In genomic region chr14:104694991-104695659, GRCh38 we compare ENCODE assay signal across 8 cellular contexts. TPM values are rescaled to one million over a fixed set of nuclear protein-coding genes. Genes with fewer than 3 reads are reported as not detected.
DNase-seq lines count a peak whose midpoint lies in the region; ATAC-seq, FAIRE-seq and TF ChIP-seq lines count a peak whose summit lies in the region.

No MANE protein-coding gene starts in this region.

- peaks cover 45% of the 10 kb centered on the region for H3K4me1 Mint-ChIP-seq in activated naive CD4-positive, alpha-beta T cell treated with anti-CD3 and anti-CD28 coated beads for 36 hours (ENCODE audit: low read depth)

- peaks cover 1% of the 10 kb centered on the region for H3K36me3 Mint-ChIP-seq in activated naive CD4-positive, alpha-beta T cell treated with anti-CD3 and anti-CD28 coated beads for 36 hours (ENCODE audit: low read depth)

- H3K9me3 Mint-ChIP-seq in activated naive CD4-positive, alpha-beta T cell treated with anti-CD3 and anti-CD28 coated beads for 36 hours = no peaks in the 10 kb centered on the region

- peak overlapping the region; percentile 81 for H3K27ac Mint-ChIP-seq in activated naive CD4-positive, alpha-beta T cell treated with anti-CD3 and anti-CD28 coated beads for 36 hours

- ATAC-seq in GM21737 (IDR thresholded peaks at IDR 0.05; ENCODE audit: unreplicated experiment) = no peak

- H3K27me3 Mint-ChIP-seq in activated naive CD4-positive, alpha-beta T cell treated with anti-CD3 and anti-CD28 coated beads for 36 hours (ENCODE audit: low read depth) = no peaks in the 10 kb centered on the region

- CTCF ChIA-PET in activated naive CD4-positive, alpha-beta T cell treated with anti-CD3 and anti-CD28 coated beads for 36 hours (lab: Charles Lee) = interaction anchor here (1.7 kb wide), 1 partner anchor 14 kb away, joined by 5 read pairs; no protein-coding TSS in a partner anchor

- H3K4me3 Mint-ChIP-seq in activated naive CD4-positive, alpha-beta T cell treated with anti-CD3 and anti-CD28 coated beads for 36 hours = peak overlapping the region; percentile 3

- DNase-seq in A172 (ENCODE audit: low spot score) = peak; percentile 94
- peak; percentile 32 for DNase-seq in NCI-H1105 treated with DMSO at 0.1 percent for 48 hours (lab: John Stamatoyannopoulos, UW)
- peak; percentile 62 for DNase-seq in activated naive CD4-positive, alpha-beta T cell treated with anti-CD3 and anti-CD28 coated beads for 36 hours
- peak; percentile 48 for DNase-seq in left kidney (ENCODE audit: low read depth, low spot score)
- no peak for DNase-seq in GM19239 (ENCODE audit: insufficient read length, low spot score)
- no peak for DNase-seq in GM10266 (ENCODE audit: extremely low spot score)
- no peak for DNase-seq in NCI-H526 (lab: John Stamatoyannopoulos, UW)

- TF ChIP-seq CTCF in GM10266 (IDR thresholded peaks at IDR 0.05; ENCODE audit: control insufficient read depth, insufficient read depth, low read depth, missing control alignments) = no peak

- intact Hi-C loops in activated naive CD4-positive, alpha-beta T cell treated with anti-CD3 and anti-CD28 coated beads for 36 hours (cut with micrococcal nuclease) = no loop called here

- no peak for FAIRE-seq in GM19239 (lab: Jason Lieb, UNC)

RNA-seq across cellular contexts. Expression of gene INF2, which starts 5.7 kb away (rescaled TPM):
- 93.1 and 98.0 TPM in 2 replicates for total RNA-seq in A172 (2014; rRNA removed; shearing (Covaris generic))
- total RNA-seq in activated naive CD4-positive, alpha-beta T cell treated with anti-CD3 and anti-CD28 coated beads for 36 hours = 10 to 100 TPM; 50.7 to 50.9 TPM

RNA-seq across cellular contexts. Expression of gene ADSS1, which starts 28.9 kb away (rescaled TPM):
- 3.4 and 3.7 TPM in 2 replicates for total RNA-seq in A172 (2014; rRNA removed; shearing (Covaris generic))
- 1 to 10 TPM; 5.1 to 5.5 TPM for total RNA-seq in activated naive CD4-positive, alpha-beta T cell treated with anti-CD3 and anti-CD28 coated beads for 36 hours

RNA-seq across cellular contexts. Expression of gene SIVA1, which starts 57.8 kb away (rescaled TPM):
- 187 and 210 TPM in 2 replicates for total RNA-seq in A172 (2014; rRNA removed; shearing (Covaris generic))
- 10 to 100 TPM; 86.1 to 92.7 TPM for total RNA-seq in activated naive CD4-positive, alpha-beta T cell treated with anti-CD3 and anti-CD28 coated beads for 36 hours

Comparison
In these comparisons a context has a peak if more than half of its experiments do, and no peak if none do; other contexts are left out.
1. DNase-seq: peak in A172 (single experiment), NCI-H1105 treated with DMSO at 0.1 percent for 48 hours (single experiment), activated naive CD4-positive, alpha-beta T cell treated with anti-CD3 and anti-CD28 coated beads for 36 hours (single experiment) and left kidney (single experiment); none in GM19239 (single experiment), GM10266 (single experiment) and NCI-H526 (0 of 2).